ENCODE assay signal across 23 cellular contexts in the genomic region with DNA sequence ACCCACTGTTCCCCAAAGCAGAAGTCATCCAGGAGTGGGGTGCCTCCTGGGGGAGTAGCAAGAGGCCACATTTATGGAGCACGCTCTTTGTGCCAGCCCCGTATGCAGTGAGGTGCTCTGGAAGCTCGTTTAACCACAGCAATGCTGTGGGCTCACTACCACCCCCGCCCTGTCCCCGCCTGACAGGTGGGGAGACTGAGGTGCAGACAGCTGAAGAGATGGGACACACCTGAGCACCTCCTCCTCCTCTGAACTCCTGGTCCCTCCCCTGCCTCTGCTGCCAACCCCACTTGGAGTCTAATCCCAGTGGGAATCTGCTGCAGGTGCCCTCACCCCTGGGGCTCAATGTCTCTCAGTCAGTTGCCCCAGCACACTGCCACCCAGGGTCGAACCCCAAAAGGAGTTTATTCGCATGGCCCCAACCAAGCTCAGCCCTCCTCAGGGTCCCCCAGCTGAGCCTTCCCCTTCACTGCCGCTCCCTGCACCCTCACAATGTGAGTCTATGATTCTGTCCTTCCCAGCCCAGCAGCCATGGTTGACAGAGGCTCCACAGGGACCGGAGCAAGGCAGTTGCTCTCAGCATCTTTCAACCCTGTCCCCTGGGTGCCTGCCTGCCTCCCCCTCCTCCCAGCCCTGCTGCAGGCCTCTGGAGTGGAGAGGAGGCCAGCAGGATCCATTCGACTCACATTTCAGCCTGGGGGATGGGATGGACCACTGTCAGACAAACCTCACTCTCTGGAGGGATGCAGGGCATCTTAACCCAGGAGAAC. TPM values are rescaled to one million over a fixed set of nuclear protein-coding genes. Genes with fewer than 3 reads are reported as not detected.
"Had no signal": no experiment of that assay in that cellular context is flagged by ENCODE, and none has a peak within 500 bp of the region (broad histone marks: within the 10 kb centered on the region; RNA-seq: fewer than 3 reads in every experiment).

No MANE protein-coding gene starts in this region.

- DNase-seq: activated CD4-positive, CD25-positive, alpha-beta regulatory T cell treated with anti-CD3 and anti-CD28 coated beads, Interleukin-2, amount 50 U/mL, for 72 hours; activated naive CD4-positive, alpha-beta T cell treated with Interleukin-2 at 50 U/mL for 16 hours; activated T-cell treated with anti-CD3 and anti-CD28 coated beads for 4 hours; anterior cingulate cortex; brain microvascular endothelial cell; cortex of kidney; effector CD4-positive, alpha-beta T cell; esophagus squamous epithelium; hippocampal formation; mesenchymal stem cell; natural killer cell; occipital lobe; psoas muscle; right lobe of liver; stimulated activated CD4-positive, alpha-beta T cell treated with anti-CD3 and anti-CD28 coated beads, Interleukin-4, amount 100 ng/mL, for 4 hours; T-helper 9 cell had no signal

- ATAC-seq: natural killer cell, psoas muscle had no signal

- H3K27me3 Mint-ChIP-seq: central memory CD8-positive, alpha-beta T cell; stimulated activated naive CD8-positive, alpha-beta T cell treated with anti-CD3 and anti-CD28 coated beads, Interleukin-15, Interleukin-2, amounts not matched to agents 100 ng/mL and 50 ng/mL, for 24 hours had no signal

- H3K27ac ChIP-seq: brain microvascular endothelial cell, esophagus squamous epithelium, psoas muscle, right lobe of liver, thoracic aorta had no signal

- H3K9me3 ChIP-seq: esophagus squamous epithelium, psoas muscle, right lobe of liver, thoracic aorta had no signal

- H3K27ac Mint-ChIP-seq: natural killer cell; stimulated activated naive CD8-positive, alpha-beta T cell treated with anti-CD3 and anti-CD28 coated beads, Interleukin-15, Interleukin-2, amounts not matched to agents 100 ng/mL and 50 ng/mL, for 24 hours had no signal

- H3K4me3 ChIP-seq: esophagus squamous epithelium, psoas muscle, right lobe of liver, smooth muscle cell, thoracic aorta had no signal

- H3K36me3 ChIP-seq: brain microvascular endothelial cell, esophagus squamous epithelium, right lobe of liver, thoracic aorta had no signal

- H3K36me3 Mint-ChIP-seq: natural killer cell had no signal

- H3K27me3 ChIP-seq: esophagus squamous epithelium, right lobe of liver had no signal

- H3K4me2 ChIP-seq: smooth muscle cell had no signal

- H3K4me1 Mint-ChIP-seq: central memory CD8-positive, alpha-beta T cell; natural killer cell had no signal

- H3K9me3 Mint-ChIP-seq: central memory CD8-positive, alpha-beta T cell; natural killer cell; stimulated activated naive CD8-positive, alpha-beta T cell treated with anti-CD3 and anti-CD28 coated beads, Interleukin-15, Interleukin-2, amounts not matched to agents 100 ng/mL and 50 ng/mL, for 24 hours had no signal

- H3K4me1 ChIP-seq: psoas muscle had no signal

- H3K4me3 Mint-ChIP-seq: central memory CD8-positive, alpha-beta T cell; natural killer cell; stimulated activated naive CD8-positive, alpha-beta T cell treated with anti-CD3 and anti-CD28 coated beads, Interleukin-15, Interleukin-2, amounts not matched to agents 100 ng/mL and 50 ng/mL, for 24 hours had no signal

RNA-seq across cellular contexts. Expression of gene RSPH14, which starts 25.2 kb away (rescaled TPM):
- total RNA-seq: endothelial cell of umbilical vein, esophagus squamous epithelium, glomerular endothelial cell, psoas muscle, right lobe of liver, smooth muscle cell had no signal
- polyA plus RNA-seq: endothelial cell of umbilical vein, liver, psoas muscle had no signal
